ENCODE assay signal across 21 cellular contexts in genomic region chr2:236951830-236952475, GRCh38.
DNase-seq lines count a peak whose midpoint lies in the region; ATAC-seq, FAIRE-seq and TF ChIP-seq lines count a peak whose summit lies in the region.
"Had no signal": no experiment of that assay in that cellular context is flagged by ENCODE, and none has a peak within 500 bp of the region (broad histone marks: within the 10 kb centered on the region; RNA-seq: fewer than 3 reads in every experiment).

No MANE protein-coding gene starts in this region.

- H3K9me3 ChIP-seq in HEK293 (ENCODE audit: control insufficient read depth, insufficient read depth, low read depth, low read length) (no peaks in the 10 kb centered on the region), WERI-Rb-1 (ENCODE audit: severe bottlenecking) (peaks cover 10% of the 10 kb centered on the region), endodermal cell (ENCODE audit: control insufficient read depth, low read length) (peaks cover 36% of the 10 kb centered on the region), stomach (peaks cover 0 to 4% (median 0%) of the 10 kb centered on the region in 4 donors)

- no peak for ATAC-seq in HG03378 (IDR thresholded peaks at IDR 0.05; ENCODE audit: unreplicated experiment)
- ATAC-seq: GM23338 had no signal

- WGBS in endodermal cell (ENCODE audit: insufficient coverage in 1 of 2, insufficient read length in 1 of 2), 2 experiments = 92 to 100% methylated on average over 2 to 3 of the region's 3 CpGs
- WGBS in stomach, 5 donors = 91 to 99% (median 98%) methylated on average over 3 of the region's 3 CpGs

- no peak for TF ChIP-seq CTCF in HEK293 (tag by site-specific recombination; IDR thresholded peaks at IDR 0.05)
- no peak for TF ChIP-seq CTCF in WERI-Rb-1 (IDR thresholded peaks at IDR 0.05; ENCODE audit: low read depth, low read length)
- TF ChIP-seq CTCF in endodermal cell (conservative IDR thresholded peaks at IDR 0.05) = no peak
- no peak for TF ChIP-seq CTCF in stomach (IDR thresholded peaks at IDR 0.05)

- H3K36me3 Mint-ChIP-seq in endodermal cell (ENCODE audit: low read depth) = peaks cover 8% of the 10 kb centered on the region
- H3K36me3 Mint-ChIP-seq: CD4-positive, CD25-positive, alpha-beta regulatory T cell; CD8-positive, alpha-beta memory T cell had no signal

- POLR2A ChIA-PET in HEK293 (lab: Yijun Ruan, JAX) = no interaction called here

- H3K4me1 Mint-ChIP-seq in endodermal cell = peaks cover 38% of the 10 kb centered on the region

- no peak for FAIRE-seq in HTR-8/SVneo (lab: Jason Lieb, UNC)
- FAIRE-seq: A204.1, D721Med, H54 had no signal

- DNase-seq in WERI-Rb-1 = peak; percentile 84
- peak; percentile 23 for DNase-seq in endodermal cell
- peak; percentile 5 for DNase-seq in stomach
- DNase-seq in activated gamma-delta T cell treated with Interleukin-2 at 50 U/mL for 16 hours = no peak
- no peak for DNase-seq in HTR-8/SVneo (ENCODE audit: insufficient read length, low spot score)
- DNase-seq: ACHN; BE2C; C1 segment of cervical spinal cord; Caco-2; CD4-positive, CD25-positive, alpha-beta regulatory T cell; CD8-positive, alpha-beta memory T cell; DMS79; GF-D8; HCEC 1CT; HFFc6 had no signal

- CTCF ChIA-PET in HEK293 (lab: Yijun Ruan, JAX) = interaction anchor here (0.7 to 1.0 kb wide), 2 partner anchors 11 to 13 kb away, joined by 3 read pairs; no protein-coding TSS in a partner anchor

- TF ChIP-seq POLR2A in stomach (IDR thresholded peaks at IDR 0.05) = no peak

- H3K4me3 ChIP-seq in HEK293 (ENCODE audit: low read depth, low read length) = no peak overlapping the region
- H3K4me3 ChIP-seq in WERI-Rb-1 (ENCODE audit: low read depth, low read length) = no peak overlapping the region
- peak overlapping the region; percentile 64 for H3K4me3 ChIP-seq in endodermal cell (ENCODE audit: low read length)
- H3K4me3 ChIP-seq in stomach = no peak overlapping the region
- H3K4me3 ChIP-seq: GM23338 had no signal

- H3K27ac Mint-ChIP-seq in endodermal cell = no peak overlapping the region
- H3K27ac Mint-ChIP-seq: CD4-positive, CD25-positive, alpha-beta regulatory T cell; CD8-positive, alpha-beta memory T cell; GM23338; HFFc6 had no signal

- no peak overlapping the region for H3K4me3 Mint-ChIP-seq in endodermal cell
- H3K4me3 Mint-ChIP-seq: CD4-positive, CD25-positive, alpha-beta regulatory T cell; CD8-positive, alpha-beta memory T cell; GM23338; HFFc6 had no signal

- H3K36me3 ChIP-seq in HEK293 (ENCODE audit: control insufficient read depth in 2 of 2, insufficient read depth in 1 of 2, low read length in 2 of 2) (no peaks in the 10 kb centered on the region), WERI-Rb-1 (no peaks in the 10 kb centered on the region), endodermal cell (ENCODE audit: control insufficient read depth, insufficient read depth, low read length) (no peaks in the 10 kb centered on the region), stomach (no peaks in the 10 kb centered on the region)
- H3K36me3 ChIP-seq: BE2C had no signal

- H3K27me3 ChIP-seq in WERI-Rb-1 (ENCODE audit: insufficient read depth, low read depth, severe bottlenecking) = no peaks in the 10 kb centered on the region
- no peaks in the 10 kb centered on the region for H3K27me3 ChIP-seq in endodermal cell (ENCODE audit: control insufficient read depth, insufficient read depth, low read length, poor library complexity, severe bottlenecking)
- no peaks in the 10 kb centered on the region for H3K27me3 ChIP-seq in stomach

- H3K27me3 Mint-ChIP-seq in endodermal cell (ENCODE audit: insufficient read depth) = peaks cover 16% of the 10 kb centered on the region
- H3K27me3 Mint-ChIP-seq: CD4-positive, CD25-positive, alpha-beta regulatory T cell had no signal

- no peak overlapping the region for H3K27ac ChIP-seq in HEK293 (ENCODE audit: extremely low read depth, low read depth, low read length)
- H3K27ac ChIP-seq in WERI-Rb-1 = no peak overlapping the region
- no peak overlapping the region for H3K27ac ChIP-seq in endodermal cell (ENCODE audit: low read depth, low read length)
- H3K27ac ChIP-seq in stomach = no peak overlapping the region

- intact Hi-C loops in stomach (cut with DNase I; ENCODE audit: low total_unique reads) = no loop called here

- H3K4me1 ChIP-seq in HEK293 (ENCODE audit: control insufficient read depth, insufficient read depth, low read length) (0 out of 2 replicates have a peak, but pooled peaks cover 4% of the 10 kb centered on the region), endodermal cell (ENCODE audit: control insufficient read depth, insufficient read depth, low read length) (peaks cover 6% of the 10 kb centered on the region), stomach (no peaks in the 10 kb centered on the region)
- H3K4me1 ChIP-seq: BE2C had no signal

- H3K9ac ChIP-seq in endodermal cell (ENCODE audit: extremely low read depth, low read length, poor library complexity, severe bottlenecking) = no peak overlapping the region

- H3K9me3 Mint-ChIP-seq in endodermal cell = peaks cover 21% of the 10 kb centered on the region
- H3K9me3 Mint-ChIP-seq: HFFc6 had no signal

- TF ChIP-seq EP300 in stomach (IDR thresholded peaks at IDR 0.05) = no peak

TF ChIP-seq in HEK293, 187 proteins besides CTCF, POLR2A, EP300 and RAD21:
- TF ChIP-seq ZNF768 (tag by site-specific recombination; IDR thresholded peaks at IDR 0.05) = no peak
- peak; percentile 83 for TF ChIP-seq SETDB1 (IDR thresholded peaks at IDR 0.05; ENCODE audit: insufficient read length, low read length)

Comparison
In these comparisons a context has a peak if more than half of its experiments do, and no peak if none do; other contexts are left out.
1. DNase-seq: peak in WERI-Rb-1 (single experiment), endodermal cell (single experiment) and stomach (single experiment); none in activated gamma-delta T cell treated with Interleukin-2 at 50 U/mL for 16 hours (single experiment) and HTR-8/SVneo (single experiment).